1 cellular context compared by ENCODE assay signal in the genomic region with DNA sequence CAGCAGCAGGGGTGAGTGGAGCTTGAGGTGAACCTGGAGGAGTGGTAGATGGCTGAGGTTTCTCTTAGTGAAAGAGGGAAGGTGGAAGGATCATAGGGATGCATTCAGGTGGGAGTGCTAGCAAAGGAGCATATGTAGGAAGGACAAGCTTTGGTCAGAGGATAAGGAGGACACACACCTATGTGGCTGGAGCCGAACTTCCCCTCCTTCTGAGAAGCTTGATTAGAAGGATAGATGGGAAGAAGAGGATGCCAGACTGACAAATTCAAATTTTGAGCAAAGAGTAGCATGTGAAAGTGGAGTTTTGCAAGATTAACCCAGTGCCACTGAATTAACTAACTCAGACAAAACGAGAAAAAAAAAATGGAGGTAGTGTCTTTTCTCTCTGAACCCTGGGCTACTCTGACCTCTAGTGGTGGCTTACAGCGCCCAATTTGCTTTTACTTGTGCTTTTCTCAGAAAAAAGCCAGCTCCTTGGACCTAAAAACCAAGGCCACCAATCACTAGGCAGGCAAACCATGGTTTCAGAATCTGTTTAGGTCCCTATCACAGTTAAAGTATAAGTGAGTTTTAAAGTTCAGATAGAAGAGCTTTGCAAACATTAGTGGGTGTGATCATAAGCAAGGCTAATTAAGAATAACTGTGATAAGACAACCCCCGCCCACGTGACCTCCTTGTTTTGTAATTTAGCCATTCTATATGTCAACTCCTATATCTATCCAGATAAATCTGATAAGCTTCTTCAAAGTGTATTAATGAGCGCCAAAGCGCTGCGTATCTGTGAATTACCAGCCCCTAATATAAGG.
TF ChIP-seq lines count a peak whose summit lies in the region.

No MANE protein-coding gene starts in this region.

TF ChIP-seq in HEK293, 187 proteins besides CTCF, POLR2A, EP300 and RAD21 (continued from another document):
- TF ChIP-seq, protein P1, sequence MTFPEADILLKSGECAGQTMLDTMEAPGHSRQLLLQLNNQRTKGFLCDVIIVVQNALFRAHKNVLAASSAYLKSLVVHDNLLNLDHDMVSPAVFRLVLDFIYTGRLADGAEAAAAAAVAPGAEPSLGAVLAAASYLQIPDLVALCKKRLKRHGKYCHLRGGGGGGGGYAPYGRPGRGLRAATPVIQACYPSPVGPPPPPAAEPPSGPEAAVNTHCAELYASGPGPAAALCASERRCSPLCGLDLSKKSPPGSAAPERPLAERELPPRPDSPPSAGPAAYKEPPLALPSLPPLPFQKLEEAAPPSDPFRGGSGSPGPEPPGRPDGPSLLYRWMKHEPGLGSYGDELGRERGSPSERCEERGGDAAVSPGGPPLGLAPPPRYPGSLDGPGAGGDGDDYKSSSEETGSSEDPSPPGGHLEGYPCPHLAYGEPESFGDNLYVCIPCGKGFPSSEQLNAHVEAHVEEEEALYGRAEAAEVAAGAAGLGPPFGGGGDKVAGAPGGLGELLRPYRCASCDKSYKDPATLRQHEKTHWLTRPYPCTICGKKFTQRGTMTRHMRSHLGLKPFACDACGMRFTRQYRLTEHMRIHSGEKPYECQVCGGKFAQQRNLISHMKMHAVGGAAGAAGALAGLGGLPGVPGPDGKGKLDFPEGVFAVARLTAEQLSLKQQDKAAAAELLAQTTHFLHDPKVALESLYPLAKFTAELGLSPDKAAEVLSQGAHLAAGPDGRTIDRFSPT (tag by site-specific recombination; IDR thresholded peaks at IDR 0.05): no peak
- no peak for TF ChIP-seq ZNF174 (tag by site-specific recombination; IDR thresholded peaks at IDR 0.05)
- no peak for TF ChIP-seq REPIN1 (tag by site-specific recombination; IDR thresholded peaks at IDR 0.05; ENCODE audit: low read depth)
- TF ChIP-seq PRDM1 (tag by site-specific recombination; IDR thresholded peaks at IDR 0.05): peak; percentile 11; the same call in 1 of the 2 replicates
- TF ChIP-seq ZNF660 (tag by site-specific recombination; IDR thresholded peaks at IDR 0.05): peak; percentile 82
- no peak for TF ChIP-seq IKZF3 (tag by site-specific recombination; IDR thresholded peaks at IDR 0.05)
- TF ChIP-seq KLF9 (tag by site-specific recombination; IDR thresholded peaks at IDR 0.05; ENCODE audit: low read depth): no peak
- TF ChIP-seq ZNF555 (tag by site-specific recombination; conservative IDR thresholded peaks at IDR 0.05): no peak
- TF ChIP-seq ZIC2 (tag by site-specific recombination; IDR thresholded peaks at IDR 0.05): no peak
- TF ChIP-seq ZNF169 (tag by site-specific recombination; IDR thresholded peaks at IDR 0.05): no peak
- TF ChIP-seq YY1 (tag by site-specific recombination; IDR thresholded peaks at IDR 0.05): peak; percentile 31; the same call in 1 of the 2 replicates
- no peak for TF ChIP-seq ZXDB (tag by site-specific recombination; IDR thresholded peaks at IDR 0.05)
- TF ChIP-seq ZNF24 (tag by site-specific recombination; IDR thresholded peaks at IDR 0.05): 0 out of 2 replicates have a peak, but pooled peaks have one; percentile 27
- no peak for TF ChIP-seq ZNF274 (IDR thresholded peaks at IDR 0.05; ENCODE audit: low read length)
- TF ChIP-seq ZNF274 (tag by site-specific recombination; IDR thresholded peaks at IDR 0.05; ENCODE audit: borderline replicate concordance): no peak
- no peak for TF ChIP-seq ZNF350 (tag by site-specific recombination; IDR thresholded peaks at IDR 0.05)
- TF ChIP-seq GLIS2 (tag by site-specific recombination; IDR thresholded peaks at IDR 0.05): no peak
- TF ChIP-seq ZNF148 (tag by site-specific recombination; IDR thresholded peaks at IDR 0.05; ENCODE audit: borderline replicate concordance): no peak
- TF ChIP-seq ZNF248 (tag by site-specific recombination; IDR thresholded peaks at IDR 0.05): no peak
- no peak for TF ChIP-seq ZNF394 (tag by site-specific recombination; IDR thresholded peaks at IDR 0.05; ENCODE audit: borderline replicate concordance)
- no peak for TF ChIP-seq KLF7 (tag by site-specific recombination; IDR thresholded peaks at IDR 0.05; ENCODE audit: borderline replicate concordance)
- TF ChIP-seq ZNF654 (tag by site-specific recombination; IDR thresholded peaks at IDR 0.05; ENCODE audit: low read depth): peak; percentile 95
- TF ChIP-seq ZNF19 (tag by site-specific recombination; IDR thresholded peaks at IDR 0.05; ENCODE audit: low read depth): no peak
- no peak for TF ChIP-seq ZFP69B (tag by site-specific recombination; IDR thresholded peaks at IDR 0.05)
- no peak for TF ChIP-seq ZSCAN5A (tag by site-specific recombination; IDR thresholded peaks at IDR 0.05)
- TF ChIP-seq ZNF324 (tag by site-specific recombination; IDR thresholded peaks at IDR 0.05): no peak
- no peak for TF ChIP-seq ZNF776 (tag by site-specific recombination; IDR thresholded peaks at IDR 0.05; ENCODE audit: borderline replicate concordance)
- no peak for TF ChIP-seq ZNF423 (tag by site-specific recombination; IDR thresholded peaks at IDR 0.05)
- TF ChIP-seq ZEB2 (tag by site-specific recombination; IDR thresholded peaks at IDR 0.05): 0 out of 2 replicates have a peak, but pooled peaks have one; percentile 11
- TF ChIP-seq, protein P2, sequence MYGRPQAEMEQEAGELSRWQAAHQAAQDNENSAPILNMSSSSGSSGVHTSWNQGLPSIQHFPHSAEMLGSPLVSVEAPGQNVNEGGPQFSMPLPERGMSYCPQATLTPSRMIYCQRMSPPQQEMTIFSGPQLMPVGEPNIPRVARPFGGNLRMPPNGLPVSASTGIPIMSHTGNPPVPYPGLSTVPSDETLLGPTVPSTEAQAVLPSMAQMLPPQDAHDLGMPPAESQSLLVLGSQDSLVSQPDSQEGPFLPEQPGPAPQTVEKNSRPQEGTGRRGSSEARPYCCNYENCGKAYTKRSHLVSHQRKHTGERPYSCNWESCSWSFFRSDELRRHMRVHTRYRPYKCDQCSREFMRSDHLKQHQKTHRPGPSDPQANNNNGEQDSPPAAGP (tag by site-specific recombination; IDR thresholded peaks at IDR 0.05): no peak
- TF ChIP-seq, protein P3, sequence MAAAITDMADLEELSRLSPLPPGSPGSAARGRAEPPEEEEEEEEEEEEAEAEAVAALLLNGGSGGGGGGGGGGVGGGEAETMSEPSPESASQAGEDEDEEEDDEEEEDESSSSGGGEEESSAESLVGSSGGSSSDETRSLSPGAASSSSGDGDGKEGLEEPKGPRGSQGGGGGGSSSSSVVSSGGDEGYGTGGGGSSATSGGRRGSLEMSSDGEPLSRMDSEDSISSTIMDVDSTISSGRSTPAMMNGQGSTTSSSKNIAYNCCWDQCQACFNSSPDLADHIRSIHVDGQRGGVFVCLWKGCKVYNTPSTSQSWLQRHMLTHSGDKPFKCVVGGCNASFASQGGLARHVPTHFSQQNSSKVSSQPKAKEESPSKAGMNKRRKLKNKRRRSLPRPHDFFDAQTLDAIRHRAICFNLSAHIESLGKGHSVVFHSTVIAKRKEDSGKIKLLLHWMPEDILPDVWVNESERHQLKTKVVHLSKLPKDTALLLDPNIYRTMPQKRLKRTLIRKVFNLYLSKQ (tag by site-specific recombination; IDR thresholded peaks at IDR 0.05; ENCODE audit: borderline replicate concordance): no peak
- no peak for TF ChIP-seq GLI4 (tag by site-specific recombination; IDR thresholded peaks at IDR 0.05)
- TF ChIP-seq ZNF121 (tag by site-specific recombination; IDR thresholded peaks at IDR 0.05): no peak
- no peak for TF ChIP-seq ZBTB8A (tag by site-specific recombination; IDR thresholded peaks at IDR 0.05)
- TF ChIP-seq ZFP37 (tag by site-specific recombination; IDR thresholded peaks at IDR 0.05): no peak
- TF ChIP-seq, protein P4, sequence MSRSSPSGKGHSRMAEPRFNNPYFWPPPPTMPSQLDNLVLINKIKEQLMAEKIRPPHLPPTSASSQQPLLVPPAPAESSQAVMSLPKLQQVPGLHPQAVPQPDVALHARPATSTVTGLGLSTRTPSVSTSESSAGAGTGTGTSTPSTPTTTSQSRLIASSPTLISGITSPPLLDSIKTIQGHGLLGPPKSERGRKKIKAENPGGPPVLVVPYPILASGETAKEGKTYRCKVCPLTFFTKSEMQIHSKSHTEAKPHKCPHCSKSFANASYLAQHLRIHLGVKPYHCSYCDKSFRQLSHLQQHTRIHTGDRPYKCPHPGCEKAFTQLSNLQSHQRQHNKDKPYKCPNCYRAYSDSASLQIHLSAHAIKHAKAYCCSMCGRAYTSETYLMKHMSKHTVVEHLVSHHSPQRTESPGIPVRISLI (tag by site-specific recombination; IDR thresholded peaks at IDR 0.05): peak; percentile 96
- no peak for TF ChIP-seq HOXC10 (CRISPR knock-in tag; IDR thresholded peaks at IDR 0.05)
TF ChIP-seq in HEK293: peak in this region for 10.
